7 cellular contexts compared by ENCODE assay signal in the genomic region with DNA sequence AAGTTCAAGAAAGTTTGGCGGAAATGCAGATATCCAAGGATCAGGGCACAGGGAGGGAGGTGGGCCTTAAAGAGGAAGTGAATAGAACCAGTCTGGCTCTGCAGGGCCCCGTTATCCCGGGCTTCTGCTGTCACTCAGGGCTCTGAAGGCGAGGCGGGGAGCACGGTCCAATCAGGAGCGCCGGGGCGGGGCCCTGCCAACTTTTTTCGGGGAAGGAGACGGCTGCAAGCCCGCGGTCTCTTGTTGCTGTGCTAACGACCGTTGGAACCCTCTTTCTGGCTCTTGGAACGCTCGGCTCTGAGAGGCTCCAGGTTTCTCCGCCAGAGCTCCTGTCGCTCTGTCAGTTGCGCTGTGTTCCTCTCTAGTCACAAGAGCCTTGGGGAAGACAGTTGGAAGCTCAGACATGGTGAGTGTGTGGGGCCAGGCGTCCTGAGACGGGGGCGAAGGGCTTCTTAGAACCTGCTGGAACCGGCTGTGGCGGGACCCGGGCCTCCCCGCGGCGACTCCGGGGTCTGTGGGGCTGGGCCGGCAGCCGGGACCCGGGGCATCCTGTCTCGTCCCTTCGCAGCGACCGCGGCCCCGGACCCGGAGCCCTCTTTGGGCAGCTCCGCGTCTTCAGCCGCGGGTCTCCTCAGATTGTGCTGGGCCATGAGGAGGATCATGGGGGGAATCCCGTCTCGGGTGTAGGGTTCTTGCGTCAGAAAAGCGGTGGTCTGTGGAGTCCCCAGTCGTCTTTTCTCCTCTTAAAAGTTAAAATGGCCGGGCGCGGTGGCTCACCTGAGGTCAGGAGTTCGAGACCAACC.
DNase-seq lines count a peak whose midpoint lies in the region.

No MANE protein-coding gene starts in this region.

- peak overlapping the region; percentile 47 for H3K4me3 ChIP-seq in mucosa of stomach (ENCODE audit: low read length)

- peak; percentile 77 for DNase-seq in GM19238 (ENCODE audit: insufficient read length, low spot score)
- peak; percentile 17 for DNase-seq in NCI-H510A (lab: John Stamatoyannopoulos, UW)
- peak; percentile 77 for DNase-seq in activated T-cell treated with anti-CD3 and anti-CD28 coated beads for 48 hours (ENCODE audit: low read depth)
- DNase-seq in fibroblast of gingiva (ENCODE audit: low read depth): peak; percentile 84
- peak; percentile 87 for DNase-seq in stimulated activated CD8-positive, alpha-beta memory T cell treated with anti-CD3 and anti-CD28 coated beads, Interleukin-4, amount 100 ng/mL, for 48 hours
- no peak for DNase-seq in COLO668 (lab: John Stamatoyannopoulos, UW; ENCODE audit: unreplicated experiment)

- H3K27me3 ChIP-seq in mucosa of stomach (ENCODE audit: control insufficient read depth, insufficient read depth, low read length): no peaks in the 10 kb centered on the region

- no peaks in the 10 kb centered on the region for H3K36me3 ChIP-seq in mucosa of stomach (ENCODE audit: control insufficient read depth, insufficient read depth, low read length)

- H3K9ac ChIP-seq in mucosa of stomach (ENCODE audit: low read length): peak overlapping the region; percentile 67

- H3K4me1 ChIP-seq in mucosa of stomach (ENCODE audit: control insufficient read depth, insufficient read depth, low read length): no peaks in the 10 kb centered on the region

- no peaks in the 10 kb centered on the region for H3K9me3 ChIP-seq in mucosa of stomach (ENCODE audit: control insufficient read depth, low read length)
